ENCODE assay signal across 11 cellular contexts in genomic region chr1:67710417-67710816, GRCh38. TPM values are rescaled to one million over a fixed set of nuclear protein-coding genes. Genes with fewer than 3 reads are reported as not detected.
DNase-seq lines count a peak whose midpoint lies in the region; ATAC-seq and TF ChIP-seq lines count a peak whose summit lies in the region.
"Had no signal": no experiment of that assay in that cellular context is flagged by ENCODE, and none has a peak within 500 bp of the region (broad histone marks: within the 10 kb centered on the region; RNA-seq: fewer than 3 reads in every experiment).

No MANE protein-coding gene starts in this region.

- in situ Hi-C loops in brain microvascular endothelial cell (cut with HindIII; ENCODE audit: low pct_ligation_motif_present, low sequenced_read_pairs) (no loop called here), transverse colon (cut with MboI; ENCODE audit: low pct_ligation_motif_present in 1 of 4, low pct_unique_long_range_greater_than_20kb in 1 of 4, low sequenced_read_pairs in 3 of 4) (no loop called here)

- H3K27me3 ChIP-seq in brain microvascular endothelial cell (replicated peaks) (no peaks in the 10 kb centered on the region), transverse colon (no peaks in the 10 kb centered on the region)

- H3K4me3 ChIP-seq in brain microvascular endothelial cell (ENCODE audit: low read depth, low read length): no peak overlapping the region
- H3K4me3 ChIP-seq in transverse colon: no peak overlapping the region

- H3K27ac ChIP-seq in brain microvascular endothelial cell: peak overlapping the region; percentile 41
- H3K27ac ChIP-seq in transverse colon: peak overlapping the region; percentile 33 to 80 (median 76)

- ATAC-seq in left ventricle myocardium superior (peak; percentile 63), HG02588 (IDR thresholded peaks at IDR 0.05; ENCODE audit: unreplicated experiment) (no peak)
- ATAC-seq: activated T-cell treated with anti-CD3 and anti-CD28 coated beads, Interleukin-2, amount 50 U/mL, for 4 hours had no signal

- DNase-seq in NCI-H1092 treated with DMSO at 0.1 percent for 48 hours (lab: John Stamatoyannopoulos, UW): peak; percentile 12
- DNase-seq in NCI-H1092 (lab: John Stamatoyannopoulos, UW): no peak
- DNase-seq in brain microvascular endothelial cell: peak; percentile 75
- DNase-seq in left ventricle myocardium superior: no peak
- DNase-seq in transverse colon: no peak
- no peak for DNase-seq in stimulated activated CD4-positive, alpha-beta T cell treated with anti-CD3 and anti-CD28 coated beads, Interleukin-4, amount 100 ng/mL, for 1 hour
- no peak for DNase-seq in T-helper 1 cell
- DNase-seq: 8988T; activated T-cell treated with anti-CD3 and anti-CD28 coated beads, Interleukin-2, amount 50 U/mL, for 4 hours; midbrain had no signal

- WGBS in transverse colon (ENCODE audit: low coverage in 1 of 2), 2 donors: 30 to 61% methylated on average over 2 to 5 of the region's 5 CpGs

- no peak for TF ChIP-seq POLR2A in transverse colon (IDR thresholded peaks at IDR 0.05)

- peaks cover 16 to 69% (median 46%) of the 10 kb centered on the region in 4 donors for H3K4me1 ChIP-seq in transverse colon

- no peaks in the 10 kb centered on the region for H3K9me3 ChIP-seq in transverse colon

- H3K36me3 ChIP-seq in brain microvascular endothelial cell (replicated peaks): peaks cover 13% of the 10 kb centered on the region
- peaks cover 0 to 3% (median 0%) of the 10 kb centered on the region in 4 donors for H3K36me3 ChIP-seq in transverse colon

- intact Hi-C loops in left ventricle myocardium superior (cut with micrococcal nuclease): no loop called here
- intact Hi-C loops in transverse colon (cut with DNase I; ENCODE audit: low total_unique reads): no loop called here

- TF ChIP-seq EP300 in transverse colon (IDR thresholded peaks at IDR 0.05; ENCODE audit: low read depth): no peak

- no peak for TF ChIP-seq CTCF in brain microvascular endothelial cell (IDR thresholded peaks at IDR 0.05; ENCODE audit: low read depth, low read length, missing control alignments)
- TF ChIP-seq CTCF in transverse colon (IDR thresholded peaks at IDR 0.05): no peak

RNA-seq across cellular contexts. Expression of gene GADD45A, which starts 25.4 kb away (rescaled TPM):
- total RNA-seq in left ventricle myocardium superior (46.6 TPM), transverse colon (10 to 100 TPM in 3 of 4 donors, 1 to 10 TPM in 1; 2.0 to 79.7 (median 69.9) TPM)

Comparison
In these comparisons a context has a peak if more than half of its experiments do, and no peak if none do; other contexts are left out.
1. DNase-seq: peak in NCI-H1092 treated with DMSO at 0.1 percent for 48 hours (single experiment) and brain microvascular endothelial cell (single experiment); none in NCI-H1092 (single experiment), left ventricle myocardium superior (single experiment), transverse colon (single experiment), stimulated activated CD4-positive, alpha-beta T cell treated with anti-CD3 and anti-CD28 coated beads, Interleukin-4, amount 100 ng/mL, for 1 hour (single experiment) and T-helper 1 cell (0 of 5).